In genomic region chr20:57896017-57896416, GRCh38 we compare ENCODE assay signal across 18 cellular contexts.
"Had no signal": no experiment of that assay in that cellular context is flagged by ENCODE, and none has a peak within 500 bp of the region (broad histone marks: within the 10 kb centered on the region; RNA-seq: fewer than 3 reads in every experiment).

No MANE protein-coding gene starts in this region.

- H3K27me3 ChIP-seq: MG63 had no signal

- H3K9me3 ChIP-seq: MG63 had no signal

- H3K36me3 ChIP-seq: MG63 had no signal

- DNase-seq: Karpas-422, KBM-7, MG63, NCI-H1092, NCI-H1105 treated with DMSO at 0.1 percent for 48 hours, NCI-H1417 treated with DMSO at 0.1 percent for 48 hours, NCI-H146, NCI-H1694 treated with DMSO at 0.1 percent for 48 hours, NCI-H1930, NCI-H2081, NCI-H2107, NCI-H2227 treated with DMSO at 0.1 percent for 48 hours, NCI-H524, NCI-H526 treated with DMSO at 0.1 percent for 48 hours, NCI-H774, RPMI8226, SHP77 had no signal

- ATAC-seq: SK-N-SH treated with all-trans-retinoic acid at 6 μM for 48 hours had no signal

- H3K4me3 ChIP-seq: MG63 had no signal
